ENCODE assay signal across 8 cellular contexts in genomic region chr3:108589081-108589997, GRCh38. TPM values are rescaled to one million over a fixed set of nuclear protein-coding genes. Genes with fewer than 3 reads are reported as not detected.
DNase-seq lines count a peak whose midpoint lies in the region; ATAC-seq and TF ChIP-seq lines count a peak whose summit lies in the region.

Gene CIP2A, minus strand, starts transcription at chr3:108589438. Its CDS starts 63 bp downstream, at chr3:108589375.
Gene DZIP3, plus strand, starts transcription at chr3:108589722. Its CDS starts 15,685 bp downstream, at chr3:108605407.

- peak; percentile 77 to 91 (median 80) for ATAC-seq in natural killer cell

- H2BK120ac ChIP-seq in H9 (ENCODE audit: low read depth, low read length, poor library complexity, severe bottlenecking), result no peak within 1 kb of the TSS

- TF ChIP-seq POLR2A in Raji (IDR thresholded peaks at IDR 0.05; ENCODE audit: insufficient read depth, low read depth, low read length), result peak; percentile 94

- H3K4ac ChIP-seq in H9 (ENCODE audit: low read depth, low read length), result no peak within 1 kb of the TSS; the same call in 1 of the 2 replicates

- H4K20me1 ChIP-seq in H9 (ENCODE audit: control insufficient read depth, insufficient read depth, insufficient read length), result no peaks in the 10 kb centered on the region

- peak within 1 kb of the TSS; percentile 93 for H3K4me3 ChIP-seq in fibroblast of pulmonary artery (replicated peaks; ENCODE audit: low read depth, low read length)

- H3K4me1 Mint-ChIP-seq in H9 (peaks cover 40 to 45% of the 10 kb centered on the region in 2 experiments), natural killer cell (peaks cover 28 to 34% of the 10 kb centered on the region in 2 donors)

- no peak within 1 kb of the TSS for H4K8ac ChIP-seq in H9 (replicated peaks; ENCODE audit: insufficient read length, low read depth, low read length)

- peak; percentile 98 for DNase-seq in H9
- peak; percentile 97 for DNase-seq in M059J (ENCODE audit: low read depth)
- peak; percentile 73 for DNase-seq in activated effector memory CD4-positive, alpha-beta T cell treated with Interleukin-2 at 50 U/mL for 16 hours
- DNase-seq in fibroblast of pulmonary artery (ENCODE audit: low read depth), result peak; percentile 93
- peak; percentile 84 for DNase-seq in natural killer cell
- DNase-seq in stimulated activated naive CD4-positive, alpha-beta T cell (lab: John Stamatoyannopoulos, UW), result peak; percentile 78 to 93 (median 84)

- H2BK12ac ChIP-seq in H9 (ENCODE audit: insufficient read length, low read depth, low read length), result no peak within 1 kb of the TSS

- peak within 1 kb of the TSS; percentile 63 for H2AFZ ChIP-seq in H9 (ENCODE audit: low read length)

- intact Hi-C loops in natural killer cell (cut with micrococcal nuclease), result loop anchor here (1.0 to 10.0 kb wide), 3 partner anchors 13 to 1067 kb away; partner anchors contain the start of genes BBX and CD47

- H3K27me3 ChIP-seq in H9 (ENCODE audit: insufficient read depth, low read length), result no peaks in the 10 kb centered on the region

- H3K36me3 Mint-ChIP-seq in H9 (ENCODE audit: insufficient read depth in 1 of 3, low read depth in 3 of 3), result peaks cover 4 to 16% (median 14%) of the 10 kb centered on the region in 3 experiments; a peak in 6 of 7 replicates
- no peaks in the 10 kb centered on the region for H3K36me3 Mint-ChIP-seq in natural killer cell

- H3K56ac ChIP-seq in H9 (ENCODE audit: insufficient read length, low read depth, low read length), result peak within 1 kb of the TSS; percentile 69

- no peak within 1 kb of the TSS for H2BK20ac ChIP-seq in H9 (ENCODE audit: low read depth, low read length, poor library complexity, severe bottlenecking)

- H3K9me3 Mint-ChIP-seq in H9 (no peaks in the 10 kb centered on the region), natural killer cell (no peaks in the 10 kb centered on the region)

- peak within 1 kb of the TSS; percentile 94 for H3K27ac ChIP-seq in H9 (ENCODE audit: insufficient read length, low read depth, low read length)

- TF ChIP-seq CTCF in H9 (conservative IDR thresholded peaks at IDR 0.05) (no peak), fibroblast of pulmonary artery (IDR thresholded peaks at IDR 0.05; ENCODE audit: low read length, missing control alignments) (no peak), natural killer cell (IDR thresholded peaks at IDR 0.05) (no peak)

- peak within 1 kb of the TSS; percentile 97 for H3K9ac ChIP-seq in ES-I3 (ENCODE audit: low read depth, low read length)
- H3K9ac ChIP-seq in H9 (ENCODE audit: extremely low read depth, insufficient read length, low read length), result peak within 1 kb of the TSS; percentile 98

- H4K91ac ChIP-seq in H9 (ENCODE audit: insufficient read length, low read depth, low read length), result no peak within 1 kb of the TSS

- peak within 1 kb of the TSS; percentile 96 for H3K4me2 ChIP-seq in H9 (ENCODE audit: insufficient read depth, insufficient read length, low read length)

- peak within 1 kb of the TSS; percentile 70 for H4K5ac ChIP-seq in H9 (ENCODE audit: insufficient read length, low read depth, low read length)

- H3K27ac Mint-ChIP-seq in H9 (peak within 1 kb of the TSS; percentile 99 to 100 (median 100)), natural killer cell (peak within 1 kb of the TSS; percentile 95 to 99)

- H3K14ac ChIP-seq in H9 (ENCODE audit: insufficient read depth, low read length), result peak within 1 kb of the TSS; percentile 100

- no peak within 1 kb of the TSS; the same call in 1 of the 2 replicates for H2BK15ac ChIP-seq in H9 (ENCODE audit: low read depth, low read length)

- H3K79me2 ChIP-seq in H9 (ENCODE audit: insufficient read depth, low read length), result peaks cover 18% of the 10 kb centered on the region; the same call in 1 of the 2 replicates

- no CpG with 5 or more reads among the region's 59 CpGs for WGBS in H9 (ENCODE audit: extremely low coverage, insufficient read length, low lambda C conversion rate)

- H2AK5ac ChIP-seq in H9 (ENCODE audit: insufficient read length, low read length), result no peak within 1 kb of the TSS

- H3K4me3 Mint-ChIP-seq in H9, result peak within 1 kb of the TSS; percentile 100
- peak within 1 kb of the TSS; percentile 97 for H3K4me3 Mint-ChIP-seq in natural killer cell

- no peaks in the 10 kb centered on the region for H3K27me3 Mint-ChIP-seq in H9 (ENCODE audit: low read depth)
- H3K27me3 Mint-ChIP-seq in natural killer cell (ENCODE audit: low read depth in 2 of 2), result no peaks in the 10 kb centered on the region

- H3K23ac ChIP-seq in H9 (ENCODE audit: insufficient read length, low read depth, low read length), result peak within 1 kb of the TSS; percentile 5

- H3K9me3 ChIP-seq in ES-I3 (ENCODE audit: control insufficient read depth, insufficient read depth, low read length) (no peaks in the 10 kb centered on the region), H9 (ENCODE audit: control insufficient read depth, low read depth, low read length) (no peaks in the 10 kb centered on the region)

- H3K36me3 ChIP-seq in ES-I3 (ENCODE audit: insufficient read depth, low read length), result no peaks in the 10 kb centered on the region

- H3K4me1 ChIP-seq in ES-I3 (ENCODE audit: insufficient read depth, low read length) (peaks cover 9% of the 10 kb centered on the region), H9 (ENCODE audit: insufficient read depth, low read length) (no peaks in the 10 kb centered on the region)

- no peaks in the 10 kb centered on the region for H3K79me1 ChIP-seq in H9 (ENCODE audit: insufficient read depth, low read depth, low read length, poor library complexity, severe bottlenecking)

- no peak within 1 kb of the TSS for H3T11ph ChIP-seq in H9 (ENCODE audit: low read length)

- peaks cover 9% of the 10 kb centered on the region for H3K23me2 ChIP-seq in H9 (ENCODE audit: insufficient read length, low read depth, low read length, poor library complexity, severe bottlenecking)

- peak within 1 kb of the TSS; percentile 15 for H2BK5ac ChIP-seq in H9 (ENCODE audit: insufficient read length, low read length)

- peak within 1 kb of the TSS; percentile 99 for H3K18ac ChIP-seq in H9 (ENCODE audit: insufficient read length, low read depth, low read length)

RNA-seq across cellular contexts. Expression of gene CIP2A, which starts in this region (rescaled TPM):
- total RNA-seq in H9 (2021), result 34.2 and 38.8 TPM in 2 replicates
- total RNA-seq in M059J (2014; rRNA removed; shearing (Covaris generic)), result 40.5 and 61.4 TPM in 2 replicates
- total RNA-seq in natural killer cell, result 1 to 10 TPM; 3.6 to 8.5 (median 3.6) TPM

RNA-seq across cellular contexts. Expression of gene DZIP3, which starts in this region (rescaled TPM):
- 22.1 and 24.1 TPM in 2 replicates for total RNA-seq in H9 (2021)
- total RNA-seq in M059J (2014; rRNA removed; shearing (Covaris generic)), result 9.1 and 14.6 TPM in 2 replicates
- 10 to 100 TPM; 12.0 to 24.8 (median 20.8) TPM for total RNA-seq in natural killer cell

Comparison
In these comparisons a context has a peak if more than half of its experiments do, and no peak if none do; other contexts are left out.
1. Peak in every context shown above with its lines: DNase-seq, ATAC-seq, H3K4me3 ChIP-seq and H3K27ac ChIP-seq.